Comparison of ENCODE assay signal across 9 cellular contexts in the genomic region with DNA sequence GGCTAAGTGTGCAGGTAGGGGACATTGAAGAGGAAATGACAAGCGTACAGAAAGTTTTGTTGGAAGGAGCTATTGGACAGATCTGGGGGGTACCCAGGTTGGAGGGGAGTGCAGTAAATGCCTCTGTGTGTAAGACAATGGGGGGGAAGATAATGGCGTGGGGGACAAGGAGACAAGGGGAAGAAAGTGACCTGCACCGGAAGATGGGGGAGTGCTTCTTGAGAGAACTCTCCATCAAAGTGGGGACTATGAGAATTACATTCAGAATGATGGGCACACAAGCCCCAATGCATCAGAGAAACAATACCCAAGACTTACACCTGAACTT.
DNase-seq lines count a peak whose midpoint lies in the region; ATAC-seq and TF ChIP-seq lines count a peak whose summit lies in the region.
"Had no signal": no experiment of that assay in that cellular context is flagged by ENCODE, and none has a peak within 500 bp of the region (broad histone marks: within the 10 kb centered on the region; RNA-seq: fewer than 3 reads in every experiment).

No MANE protein-coding gene starts in this region.

- peak overlapping the region; percentile 67 for H3K27ac Mint-ChIP-seq in activated naive CD8-positive, alpha-beta T cell treated with anti-CD3 and anti-CD28 coated beads, Interleukin-2, amount 50 U/mL, for 24 hours

- intact Hi-C loops in left ventricle myocardium inferior (cut with micrococcal nuclease), result no loop called here
- intact Hi-C loops in left cardiac atrium (cut with DNase I), result no loop called here

- peak overlapping the region; percentile 3 for H3K9ac ChIP-seq in mucosa of stomach (ENCODE audit: low read length)

- H3K4me3 Mint-ChIP-seq in activated naive CD8-positive, alpha-beta T cell treated with anti-CD3 and anti-CD28 coated beads, Interleukin-2, amount 50 U/mL, for 24 hours, result peak overlapping the region; percentile 74

- H3K36me3 Mint-ChIP-seq in activated naive CD8-positive, alpha-beta T cell treated with anti-CD3 and anti-CD28 coated beads, Interleukin-2, amount 50 U/mL, for 24 hours (ENCODE audit: low read depth), result peaks cover 3% of the 10 kb centered on the region

- H3K27me3 Mint-ChIP-seq in activated naive CD8-positive, alpha-beta T cell treated with anti-CD3 and anti-CD28 coated beads, Interleukin-2, amount 50 U/mL, for 24 hours, result no peaks in the 10 kb centered on the region

- DNase-seq in left ventricle myocardium inferior, result no peak
- no peak for DNase-seq in left cardiac atrium
- DNase-seq in activated naive CD8-positive, alpha-beta T cell treated with anti-CD3 and anti-CD28 coated beads, Interleukin-2, amount 50 U/mL, for 24 hours, result no peak
- DNase-seq in NCI-H1092 treated with DMSO at 0.1 percent for 48 hours (lab: John Stamatoyannopoulos, UW), result no peak
- DNase-seq: stimulated activated CD4-positive, alpha-beta T cell treated with anti-CD3 and anti-CD28 coated beads, Interleukin-1b, Interleukin-23, amount 100 ng/mL, for 48 hours had no signal

- H3K4me3 ChIP-seq in left ventricle myocardium inferior, result peak overlapping the region; percentile 51
- peak overlapping the region; percentile 6 for H3K4me3 ChIP-seq in mucosa of stomach (ENCODE audit: low read length)
- H3K4me3 ChIP-seq in urinary bladder (ENCODE audit: low read depth, low read length), result peak overlapping the region; percentile 7

- H3K4me1 ChIP-seq in left ventricle myocardium inferior (no peaks in the 10 kb centered on the region), mucosa of stomach (ENCODE audit: control insufficient read depth, insufficient read depth, low read length) (peaks cover 7% of the 10 kb centered on the region), urinary bladder (ENCODE audit: insufficient read depth) (no peaks in the 10 kb centered on the region)

- H3K27me3 ChIP-seq in left ventricle myocardium inferior (ENCODE audit: low read depth), result no peaks in the 10 kb centered on the region
- no peaks in the 10 kb centered on the region for H3K27me3 ChIP-seq in mucosa of stomach (ENCODE audit: control insufficient read depth, insufficient read depth, low read length)

- no peaks in the 10 kb centered on the region for H3K36me3 ChIP-seq in left ventricle myocardium inferior
- no peaks in the 10 kb centered on the region for H3K36me3 ChIP-seq in mucosa of stomach (ENCODE audit: control insufficient read depth, insufficient read depth, low read length)
- no peaks in the 10 kb centered on the region for H3K36me3 ChIP-seq in urinary bladder (ENCODE audit: insufficient read depth)

- H3K9me3 Mint-ChIP-seq in activated naive CD8-positive, alpha-beta T cell treated with anti-CD3 and anti-CD28 coated beads, Interleukin-2, amount 50 U/mL, for 24 hours, result peaks cover 3% of the 10 kb centered on the region

- no peaks in the 10 kb centered on the region for H3K9me3 ChIP-seq in left ventricle myocardium inferior (replicated peaks)
- no peaks in the 10 kb centered on the region for H3K9me3 ChIP-seq in mucosa of stomach (ENCODE audit: control insufficient read depth, low read length)

- peaks cover 14% of the 10 kb centered on the region for H3K4me1 Mint-ChIP-seq in activated naive CD8-positive, alpha-beta T cell treated with anti-CD3 and anti-CD28 coated beads, Interleukin-2, amount 50 U/mL, for 24 hours

- WGBS in urinary bladder, result 68% methylated on average over 3 of the region's 3 CpGs

- no peak for TF ChIP-seq CTCF in left ventricle myocardium inferior (IDR thresholded peaks at IDR 0.05; ENCODE audit: borderline replicate concordance)

- H3K27ac ChIP-seq in left ventricle myocardium inferior (replicated peaks) (peak overlapping the region; percentile 38), urinary bladder (ENCODE audit: low read depth) (no peak overlapping the region)

- no peak for ATAC-seq in left cardiac atrium
- peak; percentile 52 for ATAC-seq in activated naive CD8-positive, alpha-beta T cell treated with anti-CD3 and anti-CD28 coated beads, Interleukin-2, amount 50 U/mL, for 24 hours
- no peak for ATAC-seq in GM21528 (IDR thresholded peaks at IDR 0.05; ENCODE audit: low FRiP score, unreplicated experiment)
- no peak for ATAC-seq in GM19035 (IDR thresholded peaks at IDR 0.05; ENCODE audit: unreplicated experiment)
